ENCODE assay signal across 6 cellular contexts in the genomic region with DNA sequence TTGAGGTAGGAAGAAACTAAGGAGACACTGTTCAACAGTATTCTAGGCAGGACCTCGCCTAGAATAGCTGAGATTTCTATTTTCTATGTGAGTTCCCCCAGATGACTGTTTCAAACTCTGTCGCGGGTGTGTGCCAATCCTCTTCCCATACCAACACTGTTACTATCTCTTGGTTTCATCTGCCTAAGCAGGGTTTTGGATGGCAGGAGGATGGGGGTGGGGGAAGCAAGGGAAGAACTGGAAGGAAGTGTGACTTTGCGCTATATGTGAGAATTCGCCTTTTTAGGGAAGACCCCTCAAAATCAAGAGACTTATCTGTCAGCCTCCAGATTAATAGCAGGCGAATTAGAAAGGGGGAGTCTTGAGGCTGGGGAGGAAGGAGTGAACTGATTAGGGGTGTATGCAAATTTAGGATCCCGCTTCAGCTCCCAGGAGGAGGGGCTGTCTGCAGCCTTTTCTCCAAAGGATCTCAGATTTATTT. TPM values are rescaled to one million over a fixed set of nuclear protein-coding genes. Genes with fewer than 3 reads are reported as not detected.
DNase-seq lines count a peak whose midpoint lies in the region; FAIRE-seq and TF ChIP-seq lines count a peak whose summit lies in the region.

No MANE protein-coding gene starts in this region.

- dilution Hi-C loops in endothelial cell of umbilical vein (cut with MboI; ENCODE audit: extremely low pct_ligation_motif_present, low sequenced_read_pairs) = no loop called here

- H3K9me3 ChIP-seq in endothelial cell of umbilical vein (replicated peaks; ENCODE audit: control insufficient read depth, insufficient read depth, low read length) (no peaks in the 10 kb centered on the region), skeletal muscle tissue (ENCODE audit: control insufficient read depth in 3 of 3, low read length in 3 of 3) (no peaks in the 10 kb centered on the region)

- H2AFZ ChIP-seq in endothelial cell of umbilical vein (ENCODE audit: low read depth, low read length) = peak overlapping the region; percentile 73

- H3K27me3 ChIP-seq in endothelial cell of umbilical vein (ENCODE audit: control insufficient read depth in 2 of 2, insufficient read depth in 2 of 2, low read length in 2 of 2) (no peaks in the 10 kb centered on the region), skeletal muscle tissue (ENCODE audit: control insufficient read depth in 3 of 3, insufficient read depth in 3 of 3, low read length in 3 of 3) (no peaks in the 10 kb centered on the region)

- TF ChIP-seq POLR2A in endothelial cell of umbilical vein (IDR thresholded peaks at IDR 0.05; ENCODE audit: low read depth, low read length) = no peak

- peaks cover 25% of the 10 kb centered on the region for H3K4me1 ChIP-seq in endothelial cell of umbilical vein (ENCODE audit: control insufficient read depth, extremely low read depth, insufficient read depth, low read length)
- H3K4me1 ChIP-seq in skeletal muscle tissue (ENCODE audit: control insufficient read depth in 3 of 3, insufficient read depth in 3 of 3, low read length in 3 of 3) = peaks cover 35 to 47% (median 37%) of the 10 kb centered on the region in 3 donors

- FAIRE-seq in endothelial cell of umbilical vein (lab: Jason Lieb, UNC) = no peak

- H3K36me3 ChIP-seq in endothelial cell of umbilical vein (ENCODE audit: control insufficient read depth in 2 of 2, extremely low read depth in 1 of 2, insufficient read depth in 2 of 2, low read length in 2 of 2) (peaks cover 0 to 7% of the 10 kb centered on the region in 2 experiments), skeletal muscle tissue (ENCODE audit: control insufficient read depth in 3 of 3, insufficient read depth in 3 of 3, low read length in 3 of 3) (peaks cover 0 to 5% (median 4%) of the 10 kb centered on the region in 3 donors)

- H3K4me2 ChIP-seq in endothelial cell of umbilical vein (ENCODE audit: insufficient read depth, low read length) = peak overlapping the region; percentile 57

- TSS peak; percentile 48 for BruUV-seq in endothelial cell of umbilical vein (replicated peaks; lab: Mats Ljungman, UMichigan)

- no peaks in the 10 kb centered on the region for H3K9me1 ChIP-seq in endothelial cell of umbilical vein (replicated peaks; ENCODE audit: control insufficient read depth, extremely low read depth, insufficient read depth, low read length)

- POLR2A ChIA-PET in endothelial cell of umbilical vein (lab: Charles Lee) = no interaction called here

- H3K9ac ChIP-seq in endothelial cell of umbilical vein (replicated peaks; ENCODE audit: extremely low read depth, insufficient read depth, low read length) = peak overlapping the region; percentile 64
- H3K9ac ChIP-seq in skeletal muscle tissue (ENCODE audit: low read depth in 1 of 3, low read length in 3 of 3) = peak overlapping the region; percentile 62 to 83 (median 72)

- no peaks in the 10 kb centered on the region for H4K20me1 ChIP-seq in endothelial cell of umbilical vein (replicated peaks; ENCODE audit: control insufficient read depth, extremely low read depth, insufficient read depth, low read length)

- no peak for TF ChIP-seq CTCF in endothelial cell of umbilical vein (IDR thresholded peaks at IDR 0.05; ENCODE audit: extremely low read depth in 1 of 2, insufficient read depth in 1 of 2, low read depth in 1 of 2, low read length in 2 of 2)

- intact Hi-C loops in endothelial cell of umbilical vein (cut with micrococcal nuclease) = loop anchor here (1.0 to 5.0 kb wide), 8 partner anchors 25 to 117 kb away; partner anchors contain the start of genes HDAC5, TMEM101 and TMUB2

- CTCF ChIA-PET in endothelial cell of umbilical vein (lab: Charles Lee) = interaction anchor here (0.8 to 2.4 kb wide), 5 partner anchors 14 to 98 kb away, joined by 3 to 12 read pairs (median 4); partner anchors contain the start of gene HDAC5

- peaks cover 23% of the 10 kb centered on the region for H3K79me2 ChIP-seq in endothelial cell of umbilical vein (ENCODE audit: control insufficient read depth, insufficient read depth, low read length)

- H3K4me3 ChIP-seq in endothelial cell of umbilical vein (replicated peaks in 1 of 3; ENCODE audit: insufficient read depth in 1 of 3, low read depth in 1 of 3, low read length in 3 of 3) = peak overlapping the region in 2 of 3 experiments; percentile 9 to 45
- H3K4me3 ChIP-seq in skeletal muscle tissue (ENCODE audit: low read length in 3 of 3) = peak overlapping the region; percentile 48 to 95 (median 72)

- peak; percentile 68 for DNase-seq in GF-D8 (lab: John Stamatoyannopoulos, UW)
- DNase-seq in NAMALWA (ENCODE audit: low spot score) = peak; percentile 63
- DNase-seq in endothelial cell of umbilical vein (ENCODE audit: low read depth, low spot score) = no peak
- DNase-seq in stimulated activated naive CD4-positive, alpha-beta T cell (lab: John Stamatoyannopoulos, UW) = no peak
- no peak for DNase-seq in DMS114 treated with DMSO at 0.1 percent for 48 hours (lab: John Stamatoyannopoulos, UW; ENCODE audit: unreplicated experiment)

- H3K27ac ChIP-seq in endothelial cell of umbilical vein (ENCODE audit: insufficient read depth, low read depth, low read length) (peak overlapping the region; percentile 54), skeletal muscle tissue (ENCODE audit: low read depth, low read length) (peak overlapping the region; percentile 84)

TF ChIP-seq in endothelial cell of umbilical vein, 7 proteins besides CTCF, POLR2A, EP300 and RAD21:
- TF ChIP-seq EZH2 (IDR thresholded peaks at IDR 0.05; ENCODE audit: borderline replicate concordance, low read depth, low read length, severe bottlenecking) = no peak
- no peak for TF ChIP-seq MYC (IDR thresholded peaks at IDR 0.05; ENCODE audit: low read depth, low read length)
- TF ChIP-seq, protein P1, sequence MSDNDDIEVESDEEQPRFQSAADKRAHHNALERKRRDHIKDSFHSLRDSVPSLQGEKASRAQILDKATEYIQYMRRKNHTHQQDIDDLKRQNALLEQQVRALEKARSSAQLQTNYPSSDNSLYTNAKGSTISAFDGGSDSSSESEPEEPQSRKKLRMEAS (IDR thresholded peaks at IDR 0.05; ENCODE audit: insufficient read depth, insufficient read length) = no peak
- no peak for TF ChIP-seq POLR2AphosphoS5 (IDR thresholded peaks at IDR 0.05; ENCODE audit: insufficient read depth, low read depth, low read length)
- TF ChIP-seq FOS (IDR thresholded peaks at IDR 0.05; ENCODE audit: borderline replicate concordance, insufficient read depth, low read length) = no peak
- TF ChIP-seq JUN (IDR thresholded peaks at IDR 0.05; ENCODE audit: borderline replicate concordance, insufficient read depth, insufficient read length, low read depth) = no peak
- TF ChIP-seq GATA2 (IDR thresholded peaks at IDR 0.05; ENCODE audit: insufficient read depth, insufficient read length, low read depth, low read length) = peak; percentile 12

RNA-seq across cellular contexts. Expression of gene G6PC3, which starts 0.5 kb away (rescaled TPM):
- total RNA-seq in endothelial cell of umbilical vein (74.1 and 78.4 TPM in 2 replicates), skeletal muscle tissue (13.0 TPM)
- polyA plus RNA-seq in endothelial cell of umbilical vein = 194 and 277 TPM in 2 replicates
- 113 and 123 TPM in 2 replicates for polyA plus RNA-seq in endothelial cell of umbilical vein (2011; cell fraction: cytosol; rRNA removed)
- 41.9 and 49.3 TPM in 2 replicates for polyA plus RNA-seq in endothelial cell of umbilical vein (2011; cell fraction: nucleus; rRNA removed)
- 110 and 116 TPM in 2 replicates for polyA plus RNA-seq in endothelial cell of umbilical vein (2012)
- polyA minus RNA-seq in endothelial cell of umbilical vein = 158 and 188 TPM in 2 replicates
- polyA minus RNA-seq in endothelial cell of umbilical vein (2011; cell fraction: cytosol; rRNA and poly(A)+ RNA removed) = 79.5 TPM
- 31.0 and 31.3 TPM in 2 replicates for polyA minus RNA-seq in endothelial cell of umbilical vein (2011; cell fraction: nucleus; rRNA and poly(A)+ RNA removed)

RNA-seq across cellular contexts. Expression of gene LSM12, which starts 3.5 kb away (rescaled TPM):
- 68.9 and 73.5 TPM in 2 replicates for total RNA-seq in endothelial cell of umbilical vein
- 34.3 and 36.5 TPM in 2 replicates for polyA plus RNA-seq in endothelial cell of umbilical vein
- polyA plus RNA-seq in endothelial cell of umbilical vein (2011; cell fraction: cytosol; rRNA removed) = 40.7 and 40.9 TPM in 2 replicates
- 28.0 and 28.8 TPM in 2 replicates for polyA plus RNA-seq in endothelial cell of umbilical vein (2011; cell fraction: nucleus; rRNA removed)
- 42.4 and 52.8 TPM in 2 replicates for polyA plus RNA-seq in endothelial cell of umbilical vein (2012)
- 48.4 and 50.5 TPM in 2 replicates for polyA minus RNA-seq in endothelial cell of umbilical vein
- 43.3 TPM for polyA minus RNA-seq in endothelial cell of umbilical vein (2011; cell fraction: cytosol; rRNA and poly(A)+ RNA removed)
- 22.7 and 26.0 TPM in 2 replicates for polyA minus RNA-seq in endothelial cell of umbilical vein (2011; cell fraction: nucleus; rRNA and poly(A)+ RNA removed)
- 13.6 TPM for total RNA-seq in skeletal muscle tissue

RNA-seq across cellular contexts. Expression of gene HDAC5, which starts 53.4 kb away (rescaled TPM):
- 40.2 and 40.4 TPM in 2 replicates for total RNA-seq in endothelial cell of umbilical vein
- 35.4 and 40.0 TPM in 2 replicates for polyA plus RNA-seq in endothelial cell of umbilical vein
- polyA plus RNA-seq in endothelial cell of umbilical vein (2011; cell fraction: cytosol; rRNA removed) = 22.2 and 28.4 TPM in 2 replicates
- 31.7 and 40.2 TPM in 2 replicates for polyA plus RNA-seq in endothelial cell of umbilical vein (2011; cell fraction: nucleus; rRNA removed)
- polyA plus RNA-seq in endothelial cell of umbilical vein (2012) = 12.7 and 20.4 TPM in 2 replicates
- 39.3 and 54.8 TPM in 2 replicates for polyA minus RNA-seq in endothelial cell of umbilical vein
- polyA minus RNA-seq in endothelial cell of umbilical vein (2011; cell fraction: cytosol; rRNA and poly(A)+ RNA removed) = 27.1 TPM
- 15.8 and 25.9 TPM in 2 replicates for polyA minus RNA-seq in endothelial cell of umbilical vein (2011; cell fraction: nucleus; rRNA and poly(A)+ RNA removed)
- total RNA-seq in skeletal muscle tissue = 44.4 TPM

RNA-seq across cellular contexts. Expression of gene TMEM101, which starts 55.3 kb away (rescaled TPM):
- total RNA-seq in endothelial cell of umbilical vein (29.4 and 30.4 TPM in 2 replicates), skeletal muscle tissue (67.3 TPM)
- polyA plus RNA-seq in endothelial cell of umbilical vein = 60.2 and 61.6 TPM in 2 replicates
- 38.8 and 43.5 TPM in 2 replicates for polyA plus RNA-seq in endothelial cell of umbilical vein (2011; cell fraction: cytosol; rRNA removed)
- 17.7 and 18.3 TPM in 2 replicates for polyA plus RNA-seq in endothelial cell of umbilical vein (2011; cell fraction: nucleus; rRNA removed)
- 25.0 and 34.0 TPM in 2 replicates for polyA plus RNA-seq in endothelial cell of umbilical vein (2012)
- polyA minus RNA-seq in endothelial cell of umbilical vein = 41.6 and 43.0 TPM in 2 replicates
- polyA minus RNA-seq in endothelial cell of umbilical vein (2011; cell fraction: cytosol; rRNA and poly(A)+ RNA removed) = 20.9 TPM
- 7.6 and 10.1 TPM in 2 replicates for polyA minus RNA-seq in endothelial cell of umbilical vein (2011; cell fraction: nucleus; rRNA and poly(A)+ RNA removed)

Comparison
In these comparisons a context has a peak if more than half of its experiments do, and no peak if none do; other contexts are left out.
1. DNase-seq: peak in GF-D8 (single experiment) and NAMALWA (single experiment); none in endothelial cell of umbilical vein (single experiment), stimulated activated naive CD4-positive, alpha-beta T cell (0 of 6) and DMS114 treated with DMSO at 0.1 percent for 48 hours (single experiment).